1 cellular context compared by ENCODE assay signal in the genomic region with DNA sequence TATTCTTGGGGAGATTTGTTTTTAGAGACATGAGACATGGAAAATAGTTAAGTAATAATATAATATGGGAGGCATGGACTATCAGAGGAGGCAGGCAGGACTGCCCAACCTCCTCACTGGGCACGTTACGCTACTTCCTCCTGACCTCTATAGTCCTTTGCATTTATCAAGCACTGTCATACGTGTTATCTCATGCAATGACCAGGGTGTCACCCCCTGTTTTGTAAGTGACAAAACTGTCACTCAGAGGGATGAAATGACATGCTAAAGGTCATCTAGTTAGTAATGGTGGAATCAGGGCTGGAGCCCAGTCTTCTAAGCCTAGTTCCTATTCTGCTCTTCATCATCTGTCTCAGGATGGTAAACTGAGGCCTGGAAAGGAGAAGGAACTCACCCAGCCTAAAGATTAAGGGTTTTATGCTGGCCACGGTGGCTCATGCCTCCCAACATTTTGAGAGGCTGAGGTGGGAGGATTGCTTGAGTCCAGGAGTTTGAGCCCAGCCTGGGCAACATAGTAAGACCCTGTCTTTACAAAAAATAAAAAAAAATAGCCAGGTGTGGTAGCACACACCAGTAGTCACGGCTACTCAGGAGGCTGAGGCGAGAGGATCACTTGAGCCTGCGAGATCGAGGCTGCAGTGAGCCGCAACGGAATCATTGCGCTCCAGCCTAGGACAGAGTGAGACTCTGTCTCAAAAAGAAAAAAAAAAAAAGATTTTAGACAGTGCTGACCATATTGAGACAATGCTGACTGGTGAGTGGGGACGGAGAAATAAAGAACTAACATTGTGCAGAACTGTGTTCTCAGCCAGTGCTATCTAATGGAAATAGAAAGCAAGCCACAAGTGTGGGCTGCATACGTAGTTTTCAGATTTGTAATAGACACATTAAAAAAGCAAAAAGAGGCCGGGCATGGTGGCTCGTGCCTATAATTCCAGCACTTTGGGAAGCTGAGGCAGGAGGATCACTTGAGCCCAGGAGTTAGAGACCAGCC.
TF ChIP-seq lines count a peak whose summit lies in the region.

No MANE protein-coding gene starts in this region.

TF ChIP-seq in H1, 55 proteins besides CTCF, POLR2A, EP300 and RAD21:
- TF ChIP-seq EZH2 (IDR thresholded peaks at IDR 0.05; ENCODE audit: low read depth, low read length, severe bottlenecking) = no peak
- TF ChIP-seq MAFK (IDR thresholded peaks at IDR 0.05; ENCODE audit: low read depth, low read length) = no peak
- no peak for TF ChIP-seq CREB1 (IDR thresholded peaks at IDR 0.05)
- TF ChIP-seq SIN3A (conservative IDR thresholded peaks at IDR 0.05 in 1 of 2, IDR thresholded peaks at IDR 0.05 in 1 of 2; ENCODE audit: low read depth in 1 of 2, low read length in 2 of 2) = no peak
- TF ChIP-seq, protein P1, sequence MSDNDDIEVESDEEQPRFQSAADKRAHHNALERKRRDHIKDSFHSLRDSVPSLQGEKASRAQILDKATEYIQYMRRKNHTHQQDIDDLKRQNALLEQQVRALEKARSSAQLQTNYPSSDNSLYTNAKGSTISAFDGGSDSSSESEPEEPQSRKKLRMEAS (IDR thresholded peaks at IDR 0.05) = no peak
- TF ChIP-seq RXRA (IDR thresholded peaks at IDR 0.05; ENCODE audit: insufficient read depth, low read depth, low read length) = no peak
TF ChIP-seq in H1: peak in this region for 0.
